Comparison of ENCODE assay signal across 1 cellular context in the genomic region with DNA sequence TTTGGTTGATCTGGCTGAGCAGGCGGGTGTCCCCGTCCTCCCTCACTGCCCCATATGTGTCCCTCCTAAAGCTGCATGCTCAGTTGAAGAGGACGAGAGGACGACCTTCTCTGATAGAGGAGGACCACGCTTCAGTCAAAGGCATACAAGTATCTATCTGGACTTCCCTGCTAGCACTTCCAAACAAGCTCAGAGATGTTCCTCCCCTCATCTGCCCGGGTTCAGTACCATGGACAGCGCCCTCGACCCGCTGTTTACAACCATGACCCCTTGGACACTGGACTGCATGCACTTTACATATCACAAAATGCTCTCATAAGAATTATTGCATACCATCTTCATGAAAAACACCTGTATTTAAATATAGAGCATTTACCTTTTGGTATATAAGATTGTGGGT.
TF ChIP-seq lines count a peak whose summit lies in the region.

No MANE protein-coding gene starts in this region.

TF ChIP-seq in WTC11, 78 proteins besides CTCF, POLR2A, EP300 and RAD21 (continued from another document):
- TF ChIP-seq, protein P1, sequence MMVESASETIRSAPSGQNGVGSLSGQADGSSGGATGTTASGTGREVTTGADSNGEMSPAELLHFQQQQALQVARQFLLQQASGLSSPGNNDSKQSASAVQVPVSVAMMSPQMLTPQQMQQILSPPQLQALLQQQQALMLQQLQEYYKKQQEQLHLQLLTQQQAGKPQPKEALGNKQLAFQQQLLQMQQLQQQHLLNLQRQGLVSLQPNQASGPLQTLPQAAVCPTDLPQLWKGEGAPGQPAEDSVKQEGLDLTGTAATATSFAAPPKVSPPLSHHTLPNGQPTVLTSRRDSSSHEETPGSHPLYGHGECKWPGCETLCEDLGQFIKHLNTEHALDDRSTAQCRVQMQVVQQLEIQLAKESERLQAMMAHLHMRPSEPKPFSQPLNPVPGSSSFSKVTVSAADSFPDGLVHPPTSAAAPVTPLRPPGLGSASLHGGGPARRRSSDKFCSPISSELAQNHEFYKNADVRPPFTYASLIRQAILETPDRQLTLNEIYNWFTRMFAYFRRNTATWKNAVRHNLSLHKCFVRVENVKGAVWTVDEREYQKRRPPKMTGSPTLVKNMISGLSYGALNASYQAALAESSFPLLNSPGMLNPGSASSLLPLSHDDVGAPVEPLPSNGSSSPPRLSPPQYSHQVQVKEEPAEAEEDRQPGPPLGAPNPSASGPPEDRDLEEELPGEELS (CRISPR knock-in tag; IDR thresholded peaks at IDR 0.05), result peak; percentile 87
- peak; percentile 72; the same call in 1 of the 2 replicates for TF ChIP-seq TEAD1 (CRISPR knock-in tag; IDR thresholded peaks at IDR 0.05)
- TF ChIP-seq FOXJ3 (CRISPR knock-in tag; IDR thresholded peaks at IDR 0.05; ENCODE audit: borderline replicate concordance), result no peak
- peak; percentile 78; the same call in 1 of the 2 replicates for TF ChIP-seq ZNF232 (CRISPR knock-in tag; IDR thresholded peaks at IDR 0.05)
- 0 out of 2 replicates have a peak, but pooled peaks have one; percentile 53 for TF ChIP-seq NFE2L1 (CRISPR knock-in tag; IDR thresholded peaks at IDR 0.05)
- no peak for TF ChIP-seq CBFB (CRISPR knock-in tag; IDR thresholded peaks at IDR 0.05; ENCODE audit: low read depth)
- TF ChIP-seq, protein P2, sequence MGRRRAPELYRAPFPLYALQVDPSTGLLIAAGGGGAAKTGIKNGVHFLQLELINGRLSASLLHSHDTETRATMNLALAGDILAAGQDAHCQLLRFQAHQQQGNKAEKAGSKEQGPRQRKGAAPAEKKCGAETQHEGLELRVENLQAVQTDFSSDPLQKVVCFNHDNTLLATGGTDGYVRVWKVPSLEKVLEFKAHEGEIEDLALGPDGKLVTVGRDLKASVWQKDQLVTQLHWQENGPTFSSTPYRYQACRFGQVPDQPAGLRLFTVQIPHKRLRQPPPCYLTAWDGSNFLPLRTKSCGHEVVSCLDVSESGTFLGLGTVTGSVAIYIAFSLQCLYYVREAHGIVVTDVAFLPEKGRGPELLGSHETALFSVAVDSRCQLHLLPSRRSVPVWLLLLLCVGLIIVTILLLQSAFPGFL (CRISPR knock-in tag; IDR thresholded peaks at IDR 0.05; ENCODE audit: borderline replicate concordance), result 0 out of 2 replicates have a peak, but pooled peaks have one; percentile 49
- peak; percentile 87; the same call in 1 of the 2 replicates for TF ChIP-seq ETV6 (CRISPR knock-in tag; IDR thresholded peaks at IDR 0.05)
- no peak for TF ChIP-seq NFATC4 (CRISPR knock-in tag; IDR thresholded peaks at IDR 0.05)
- no peak for TF ChIP-seq HMGA2 (CRISPR knock-in tag; IDR thresholded peaks at IDR 0.05)
- TF ChIP-seq, protein P3, sequence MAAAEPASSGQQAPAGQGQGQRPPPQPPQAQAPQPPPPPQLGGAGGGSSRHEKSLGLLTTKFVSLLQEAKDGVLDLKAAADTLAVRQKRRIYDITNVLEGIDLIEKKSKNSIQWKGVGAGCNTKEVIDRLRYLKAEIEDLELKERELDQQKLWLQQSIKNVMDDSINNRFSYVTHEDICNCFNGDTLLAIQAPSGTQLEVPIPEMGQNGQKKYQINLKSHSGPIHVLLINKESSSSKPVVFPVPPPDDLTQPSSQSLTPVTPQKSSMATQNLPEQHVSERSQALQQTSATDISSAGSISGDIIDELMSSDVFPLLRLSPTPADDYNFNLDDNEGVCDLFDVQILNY (CRISPR knock-in tag; IDR thresholded peaks at IDR 0.05), result no peak
- TF ChIP-seq, protein P4, sequence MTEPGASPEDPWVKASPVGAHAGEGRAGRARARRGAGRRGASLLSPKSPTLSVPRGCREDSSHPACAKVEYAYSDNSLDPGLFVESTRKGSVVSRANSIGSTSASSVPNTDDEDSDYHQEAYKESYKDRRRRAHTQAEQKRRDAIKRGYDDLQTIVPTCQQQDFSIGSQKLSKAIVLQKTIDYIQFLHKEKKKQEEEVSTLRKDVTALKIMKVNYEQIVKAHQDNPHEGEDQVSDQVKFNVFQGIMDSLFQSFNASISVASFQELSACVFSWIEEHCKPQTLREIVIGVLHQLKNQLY (CRISPR knock-in tag; IDR thresholded peaks at IDR 0.05), result no peak
- TF ChIP-seq, protein P5, sequence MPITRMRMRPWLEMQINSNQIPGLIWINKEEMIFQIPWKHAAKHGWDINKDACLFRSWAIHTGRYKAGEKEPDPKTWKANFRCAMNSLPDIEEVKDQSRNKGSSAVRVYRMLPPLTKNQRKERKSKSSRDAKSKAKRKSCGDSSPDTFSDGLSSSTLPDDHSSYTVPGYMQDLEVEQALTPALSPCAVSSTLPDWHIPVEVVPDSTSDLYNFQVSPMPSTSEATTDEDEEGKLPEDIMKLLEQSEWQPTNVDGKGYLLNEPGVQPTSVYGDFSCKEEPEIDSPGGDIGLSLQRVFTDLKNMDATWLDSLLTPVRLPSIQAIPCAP (CRISPR knock-in tag; IDR thresholded peaks at IDR 0.05), result peak; percentile 78; the same call in 1 of the 2 replicates
- TF ChIP-seq RORB (CRISPR knock-in tag; IDR thresholded peaks at IDR 0.05), result no peak
- TF ChIP-seq SOX15 (CRISPR knock-in tag; IDR thresholded peaks at IDR 0.05), result no peak
- no peak for TF ChIP-seq GABPB1 (CRISPR knock-in tag; IDR thresholded peaks at IDR 0.05)
- TF ChIP-seq TCF7 (CRISPR knock-in tag; IDR thresholded peaks at IDR 0.05; ENCODE audit: low read depth), result no peak
- TF ChIP-seq, protein P6, sequence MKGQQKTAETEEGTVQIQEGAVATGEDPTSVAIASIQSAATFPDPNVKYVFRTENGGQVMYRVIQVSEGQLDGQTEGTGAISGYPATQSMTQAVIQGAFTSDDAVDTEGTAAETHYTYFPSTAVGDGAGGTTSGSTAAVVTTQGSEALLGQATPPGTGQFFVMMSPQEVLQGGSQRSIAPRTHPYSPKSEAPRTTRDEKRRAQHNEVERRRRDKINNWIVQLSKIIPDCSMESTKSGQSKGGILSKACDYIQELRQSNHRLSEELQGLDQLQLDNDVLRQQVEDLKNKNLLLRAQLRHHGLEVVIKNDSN (CRISPR knock-in tag; IDR thresholded peaks at IDR 0.05), result peak; percentile 19; the same call in 1 of the 2 replicates
- TF ChIP-seq, protein P7, sequence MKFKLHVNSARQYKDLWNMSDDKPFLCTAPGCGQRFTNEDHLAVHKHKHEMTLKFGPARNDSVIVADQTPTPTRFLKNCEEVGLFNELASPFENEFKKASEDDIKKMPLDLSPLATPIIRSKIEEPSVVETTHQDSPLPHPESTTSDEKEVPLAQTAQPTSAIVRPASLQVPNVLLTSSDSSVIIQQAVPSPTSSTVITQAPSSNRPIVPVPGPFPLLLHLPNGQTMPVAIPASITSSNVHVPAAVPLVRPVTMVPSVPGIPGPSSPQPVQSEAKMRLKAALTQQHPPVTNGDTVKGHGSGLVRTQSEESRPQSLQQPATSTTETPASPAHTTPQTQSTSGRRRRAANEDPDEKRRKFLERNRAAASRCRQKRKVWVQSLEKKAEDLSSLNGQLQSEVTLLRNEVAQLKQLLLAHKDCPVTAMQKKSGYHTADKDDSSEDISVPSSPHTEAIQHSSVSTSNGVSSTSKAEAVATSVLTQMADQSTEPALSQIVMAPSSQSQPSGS (CRISPR knock-in tag; IDR thresholded peaks at IDR 0.05; ENCODE audit: borderline replicate concordance, low read depth), result 0 out of 2 replicates have a peak, but pooled peaks have one; percentile 27
- TF ChIP-seq, protein P8, sequence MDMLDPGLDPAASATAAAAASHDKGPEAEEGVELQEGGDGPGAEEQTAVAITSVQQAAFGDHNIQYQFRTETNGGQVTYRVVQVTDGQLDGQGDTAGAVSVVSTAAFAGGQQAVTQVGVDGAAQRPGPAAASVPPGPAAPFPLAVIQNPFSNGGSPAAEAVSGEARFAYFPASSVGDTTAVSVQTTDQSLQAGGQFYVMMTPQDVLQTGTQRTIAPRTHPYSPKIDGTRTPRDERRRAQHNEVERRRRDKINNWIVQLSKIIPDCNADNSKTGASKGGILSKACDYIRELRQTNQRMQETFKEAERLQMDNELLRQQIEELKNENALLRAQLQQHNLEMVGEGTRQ (CRISPR knock-in tag; IDR thresholded peaks at IDR 0.05), result no peak
